1 cellular context compared by ENCODE assay signal in genomic region chrX:79592259-79592658, GRCh38.
TF ChIP-seq lines count a peak whose summit lies in the region.

No MANE protein-coding gene starts in this region.

TF ChIP-seq in GM23338, 12 proteins besides CTCF, POLR2A, EP300 and RAD21 (continued from another document):
- TF ChIP-seq ZNF462 (CRISPR knock-in tag; IDR thresholded peaks at IDR 0.05) (no peak), REST (IDR thresholded peaks at IDR 0.05; ENCODE audit: unreplicated experiment) (no peak), CREB1 (CRISPR knock-in tag; IDR thresholded peaks at IDR 0.05; ENCODE audit: low read depth) (no peak), STAT1 (IDR thresholded peaks at IDR 0.05; ENCODE audit: unreplicated experiment) (no peak), JUNB (IDR thresholded peaks at IDR 0.05; ENCODE audit: unreplicated experiment) (no peak), EZH2 (IDR thresholded peaks at IDR 0.05; ENCODE audit: low read depth, unreplicated experiment) (no peak), ZNF331 (CRISPR knock-in tag; IDR thresholded peaks at IDR 0.05; ENCODE audit: low read depth) (no peak)
